8 cellular contexts compared by ENCODE assay signal in genomic region chr3:47163023-47163989, GRCh38. TPM values are rescaled to one million over a fixed set of nuclear protein-coding genes. Genes with fewer than 3 reads are reported as not detected.
DNase-seq lines count a peak whose midpoint lies in the region; ATAC-seq and TF ChIP-seq lines count a peak whose summit lies in the region.

No MANE protein-coding gene starts in this region.

- H3K4me1 ChIP-seq in CD8-positive, alpha-beta T cell (ENCODE audit: insufficient read depth, low read length) = peaks cover 52% of the 10 kb centered on the region
- peaks cover 59 to 60% of the 10 kb centered on the region in 2 donors for H3K4me1 ChIP-seq in gastrocnemius medialis

- no peak for TF ChIP-seq CTCF in CD8-positive, alpha-beta T cell (IDR thresholded peaks at IDR 0.05)
- TF ChIP-seq CTCF in astrocyte of the spinal cord (IDR thresholded peaks at IDR 0.05; ENCODE audit: low read depth, low read length) = no peak
- TF ChIP-seq CTCF in gastrocnemius medialis (IDR thresholded peaks at IDR 0.05 in 4 of 5, conservative IDR thresholded peaks at IDR 0.05 in 1 of 5) = peak in 1 of 5 experiments; percentile 8

- H3K9me3 Mint-ChIP-seq in CD8-positive, alpha-beta T cell = no peaks in the 10 kb centered on the region

- no peaks in the 10 kb centered on the region for H3K27me3 ChIP-seq in CD8-positive, alpha-beta T cell (ENCODE audit: insufficient read depth, low read length)
- H3K27me3 ChIP-seq in gastrocnemius medialis = no peaks in the 10 kb centered on the region

- intact Hi-C loops in CD8-positive, alpha-beta T cell (cut with DNase I, micrococcal nuclease) = loop anchor here (5.0 to 10.0 kb wide), 7 partner anchors 41 to 639 kb away; partner anchors contain the start of genes DHX30 (in 1 of the 2), SCAP (in 1 of the 2) and SMARCC1 (in 1 of the 2)
- intact Hi-C loops in gastrocnemius medialis (cut with DNase I; ENCODE audit: low total_unique reads) = loop anchor here (5.0 to 10.0 kb wide), 5 partner anchors 126 to 1281 kb away; partner anchors contain the start of genes ATRIP, CCDC51, SCAP and TMA7

- peaks cover 15% of the 10 kb centered on the region for H3K36me3 Mint-ChIP-seq in CD8-positive, alpha-beta T cell

- no peak for TF ChIP-seq POLR2A in gastrocnemius medialis (IDR thresholded peaks at IDR 0.05)

- peaks cover 57% of the 10 kb centered on the region for H3K4me1 Mint-ChIP-seq in CD8-positive, alpha-beta T cell (ENCODE audit: low read depth)

- no peaks in the 10 kb centered on the region for H3K36me3 ChIP-seq in CD8-positive, alpha-beta T cell (ENCODE audit: insufficient read depth, low read length)
- no peaks in the 10 kb centered on the region for H3K36me3 ChIP-seq in gastrocnemius medialis

- no peaks in the 10 kb centered on the region for H3K27me3 Mint-ChIP-seq in CD8-positive, alpha-beta T cell (ENCODE audit: low read depth)

- in situ Hi-C loops in astrocyte of the spinal cord (cut with HindIII; ENCODE audit: low sequenced_read_pairs) = no loop called here
- in situ Hi-C loops in gastrocnemius medialis (cut with MboI; ENCODE audit: low sequenced_read_pairs in 4 of 4) = no loop called here

- H3K27ac ChIP-seq in CD8-positive, alpha-beta T cell (ENCODE audit: low read depth, low read length) = peak overlapping the region; percentile 92
- H3K27ac ChIP-seq in gastrocnemius medialis = peak overlapping the region; percentile 96 to 99 (median 97)

- DNase-seq in CD8-positive, alpha-beta T cell = peak; percentile 37 to 80 (median 48)
- DNase-seq in HS-5 (ENCODE audit: low read depth) = peak; percentile 16
- DNase-seq in T-helper 9 cell = peak; percentile 34
- DNase-seq in astrocyte of the spinal cord (ENCODE audit: low read depth, low spot score) = peak; percentile 38
- peak; percentile 5 to 36 for DNase-seq in gastrocnemius medialis
- no peak for DNase-seq in middle frontal gyrus (ENCODE audit: extremely low spot score, low spot score)

- POLR2A ChIA-PET in CD8-positive, alpha-beta T cell (lab: Charles Lee) = interaction anchor here (0.8 to 3.3 kb wide), 8 partner anchors 8 to 217 kb away, joined by 3 to 18 read pairs (median 4); partner anchors contain the start of genes KIF9, KLHL18 and PTPN23

- H3K4me3 Mint-ChIP-seq in CD8-positive, alpha-beta T cell = peak overlapping the region; percentile 99

- CTCF ChIA-PET in CD8-positive, alpha-beta T cell (lab: Charles Lee) = interaction anchor here (0.9 to 1.9 kb wide), 9 partner anchors 18 to 297 kb away, joined by 3 to 8 read pairs (median 4); partner anchors contain the start of genes KIF9 and KLHL18

- H3K27ac Mint-ChIP-seq in CD8-positive, alpha-beta T cell = peak overlapping the region; percentile 97

- peak; percentile 22 for ATAC-seq in CD8-positive, alpha-beta T cell
- ATAC-seq in GM19467 (IDR thresholded peaks at IDR 0.05; ENCODE audit: unreplicated experiment) (peak; percentile 23), gastrocnemius medialis (peak; percentile 49)

- H3K4me3 ChIP-seq in CD8-positive, alpha-beta T cell (ENCODE audit: low read depth, low read length) = peak overlapping the region; percentile 93
- H3K4me3 ChIP-seq in astrocyte of the spinal cord (ENCODE audit: low read depth, low read length) (peak overlapping the region; percentile 81), iPS-11a (ENCODE audit: low read depth, low read length) (peak overlapping the region; percentile 81), gastrocnemius medialis (peak overlapping the region; percentile 83 to 95 (median 88))

- no peaks in the 10 kb centered on the region for H3K9me3 ChIP-seq in CD8-positive, alpha-beta T cell (ENCODE audit: low read length)
- H3K9me3 ChIP-seq in gastrocnemius medialis = no peaks in the 10 kb centered on the region

RNA-seq across cellular contexts. Expression of gene SETD2, which starts 0.6 kb away (rescaled TPM):
- 100 to 1,000 TPM; 111 to 114 TPM for total RNA-seq in CD8-positive, alpha-beta T cell
- total RNA-seq in gastrocnemius medialis = 10 to 100 TPM; 35.7 to 48.5 (median 40.4) TPM
